ENCODE assay signal across 8 cellular contexts in genomic region chr12:93741741-93742085, GRCh38.
DNase-seq lines count a peak whose midpoint lies in the region; ATAC-seq and TF ChIP-seq lines count a peak whose summit lies in the region.

No MANE protein-coding gene starts in this region.

- H3K4me3 Mint-ChIP-seq in nephron, result peak overlapping the region; percentile 79 to 90 (median 83)

- peak overlapping the region; percentile 53 to 65 (median 61) for H3K27ac Mint-ChIP-seq in nephron

- no peaks in the 10 kb centered on the region for H3K9me3 Mint-ChIP-seq in nephron

- no peak for TF ChIP-seq CTCF in 22Rv1 (IDR thresholded peaks at IDR 0.05)
- no peak for TF ChIP-seq CTCF in VCaP (conservative IDR thresholded peaks at IDR 0.05)
- no peak for TF ChIP-seq CTCF in esophagus squamous epithelium (IDR thresholded peaks at IDR 0.05)
- no peak for TF ChIP-seq CTCF in nephron (IDR thresholded peaks at IDR 0.05; ENCODE audit: unreplicated experiment in 3 of 3)

- H3K27ac ChIP-seq in 22Rv1 (0 out of 2 replicates have a peak overlapping the region, but pooled peaks have one; percentile 19), VCaP (peak overlapping the region; percentile 93), esophagus squamous epithelium (peak overlapping the region; percentile 82 to 93 (median 90))

- peak overlapping the region; percentile 51 to 82 (median 62) for H3K4me3 ChIP-seq in esophagus squamous epithelium

- no peaks in the 10 kb centered on the region for H3K27me3 ChIP-seq in esophagus squamous epithelium

- ATAC-seq in GM18502 (IDR thresholded peaks at IDR 0.05; ENCODE audit: poor library complexity, unreplicated experiment), result peak; percentile 41
- peak; percentile 24 for ATAC-seq in HG03103 (IDR thresholded peaks at IDR 0.05; ENCODE audit: low read depth, unreplicated experiment)

- peaks cover 8 to 79% (median 24%) of the 10 kb centered on the region in 3 donors for H3K4me1 ChIP-seq in esophagus squamous epithelium

- 21 to 23% methylated on average over 8 of the region's 8 CpGs for WGBS in esophagus squamous epithelium, 2 donors

- intact Hi-C loops in esophagus squamous epithelium (cut with DNase I), result loop anchor here (10.0 kb wide), 1 partner anchor 167 kb away; the partner anchor contains the start of gene SOCS2

- no peak for DNase-seq in esophagus squamous epithelium (lab: John Stamatoyannopoulos, UW)
- DNase-seq in COR-L47 (lab: John Stamatoyannopoulos, UW), result no peak
- DNase-seq in mesenteric fat pad (ENCODE audit: low spot score), result no peak

- H3K4me1 Mint-ChIP-seq in nephron, result peaks cover 10% of the 10 kb centered on the region

- no peaks in the 10 kb centered on the region for H3K9me3 ChIP-seq in esophagus squamous epithelium

- H3K36me3 Mint-ChIP-seq in nephron (ENCODE audit: low read depth), result no peaks in the 10 kb centered on the region

- no peak for TF ChIP-seq POLR2A in esophagus squamous epithelium (IDR thresholded peaks at IDR 0.05)

- no peaks in the 10 kb centered on the region for H3K36me3 ChIP-seq in esophagus squamous epithelium

- peaks cover 57% of the 10 kb centered on the region for H3K27me3 Mint-ChIP-seq in nephron (ENCODE audit: low read depth)

Comparison
In these comparisons a context has a peak if more than half of its experiments do, and no peak if none do; other contexts are left out.
1. H3K27ac ChIP-seq: peak in every context shown above with its lines; median percentile 93 in VCaP; 90 in esophagus squamous epithelium; 19 in 22Rv1.